1 cellular context compared by ENCODE assay signal in the genomic region with DNA sequence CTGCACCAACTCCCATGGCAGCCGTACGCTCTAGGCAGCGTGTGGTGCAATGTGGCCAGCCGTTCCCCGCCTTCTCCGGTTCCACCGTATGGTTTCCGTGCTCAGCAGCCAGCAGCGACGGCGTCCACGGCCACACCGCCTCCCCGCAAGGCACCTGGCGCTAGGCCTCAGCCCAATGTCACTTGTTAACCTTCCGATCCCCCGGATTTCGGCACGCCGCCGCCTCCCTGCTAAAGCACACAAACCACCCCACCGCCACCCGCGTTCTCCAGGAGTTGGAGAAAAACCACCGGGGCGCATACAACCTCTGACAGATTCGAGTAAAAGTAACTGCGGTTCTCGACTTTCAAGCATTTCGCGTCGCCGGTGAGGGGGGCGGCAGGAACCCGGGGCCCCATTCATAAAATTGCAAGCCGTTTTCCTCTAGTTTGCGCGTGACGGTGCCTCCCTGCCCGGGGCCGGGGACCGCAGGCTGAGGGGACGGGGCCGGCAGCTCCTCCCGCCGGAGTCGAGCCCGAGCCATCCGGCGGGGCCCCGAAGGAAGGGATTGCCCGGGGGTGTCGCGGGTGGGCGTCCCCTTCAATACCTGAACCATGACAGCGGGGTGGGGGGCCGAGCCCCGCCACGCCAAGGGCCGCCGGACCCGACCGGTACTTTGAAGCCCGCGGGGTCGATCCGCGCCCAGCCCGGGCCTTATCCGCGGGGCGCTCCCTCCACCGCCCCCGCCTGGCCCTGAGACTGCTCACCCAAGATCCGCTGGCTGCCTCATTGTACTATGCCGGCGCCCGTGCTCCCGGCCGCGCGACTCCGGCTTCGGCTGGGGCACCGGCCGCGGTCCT.
TF ChIP-seq lines count a peak whose summit lies in the region.

A gene with protein sequence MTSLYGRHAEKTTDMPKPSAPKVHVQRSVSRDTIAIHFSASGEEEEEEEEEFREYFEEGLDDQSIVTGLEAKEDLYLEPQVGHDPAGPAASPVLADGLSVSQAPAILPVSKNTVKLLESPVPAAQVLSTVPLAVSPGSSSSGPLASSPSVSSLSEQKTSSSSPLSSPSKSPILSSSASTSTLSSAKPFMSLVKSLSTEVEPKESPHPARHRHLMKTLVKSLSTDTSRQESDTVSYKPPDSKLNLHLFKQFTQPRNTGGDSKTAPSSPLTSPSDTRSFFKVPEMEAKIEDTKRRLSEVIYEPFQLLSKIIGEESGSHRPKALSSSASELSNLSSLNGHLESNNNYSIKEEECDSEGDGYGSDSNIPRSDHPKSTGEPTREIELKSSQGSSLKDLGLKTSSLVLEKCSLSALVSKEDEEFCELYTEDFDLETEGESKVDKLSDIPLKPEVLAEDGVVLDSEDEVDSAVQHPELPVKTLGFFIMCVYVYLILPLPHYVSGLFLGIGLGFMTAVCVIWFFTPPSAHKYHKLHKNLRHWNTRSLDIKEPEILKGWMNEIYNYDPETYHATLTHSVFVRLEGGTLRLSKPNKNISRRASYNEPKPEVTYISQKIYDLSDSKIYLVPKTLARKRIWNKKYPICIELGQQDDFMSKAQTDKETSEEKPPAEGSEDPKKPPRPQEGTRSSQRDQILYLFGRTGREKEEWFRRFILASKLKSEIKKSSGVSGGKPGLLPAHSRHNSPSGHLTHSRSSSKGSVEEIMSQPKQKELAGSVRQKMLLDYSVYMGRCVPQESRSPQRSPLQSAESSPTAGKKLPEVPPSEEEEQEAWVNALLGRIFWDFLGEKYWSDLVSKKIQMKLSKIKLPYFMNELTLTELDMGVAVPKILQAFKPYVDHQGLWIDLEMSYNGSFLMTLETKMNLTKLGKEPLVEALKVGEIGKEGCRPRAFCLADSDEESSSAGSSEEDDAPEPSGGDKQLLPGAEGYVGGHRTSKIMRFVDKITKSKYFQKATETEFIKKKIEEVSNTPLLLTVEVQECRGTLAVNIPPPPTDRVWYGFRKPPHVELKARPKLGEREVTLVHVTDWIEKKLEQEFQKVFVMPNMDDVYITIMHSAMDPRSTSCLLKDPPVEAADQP (minus strand): TSS at position 839 of the 839 bp plus-strand sequence. CDS start 49,043 bp downstream, outside the sequence.

TF ChIP-seq in HEK293, 187 proteins besides CTCF, POLR2A, EP300 and RAD21 (continued from another document and continues in another):
- TF ChIP-seq, protein P1, sequence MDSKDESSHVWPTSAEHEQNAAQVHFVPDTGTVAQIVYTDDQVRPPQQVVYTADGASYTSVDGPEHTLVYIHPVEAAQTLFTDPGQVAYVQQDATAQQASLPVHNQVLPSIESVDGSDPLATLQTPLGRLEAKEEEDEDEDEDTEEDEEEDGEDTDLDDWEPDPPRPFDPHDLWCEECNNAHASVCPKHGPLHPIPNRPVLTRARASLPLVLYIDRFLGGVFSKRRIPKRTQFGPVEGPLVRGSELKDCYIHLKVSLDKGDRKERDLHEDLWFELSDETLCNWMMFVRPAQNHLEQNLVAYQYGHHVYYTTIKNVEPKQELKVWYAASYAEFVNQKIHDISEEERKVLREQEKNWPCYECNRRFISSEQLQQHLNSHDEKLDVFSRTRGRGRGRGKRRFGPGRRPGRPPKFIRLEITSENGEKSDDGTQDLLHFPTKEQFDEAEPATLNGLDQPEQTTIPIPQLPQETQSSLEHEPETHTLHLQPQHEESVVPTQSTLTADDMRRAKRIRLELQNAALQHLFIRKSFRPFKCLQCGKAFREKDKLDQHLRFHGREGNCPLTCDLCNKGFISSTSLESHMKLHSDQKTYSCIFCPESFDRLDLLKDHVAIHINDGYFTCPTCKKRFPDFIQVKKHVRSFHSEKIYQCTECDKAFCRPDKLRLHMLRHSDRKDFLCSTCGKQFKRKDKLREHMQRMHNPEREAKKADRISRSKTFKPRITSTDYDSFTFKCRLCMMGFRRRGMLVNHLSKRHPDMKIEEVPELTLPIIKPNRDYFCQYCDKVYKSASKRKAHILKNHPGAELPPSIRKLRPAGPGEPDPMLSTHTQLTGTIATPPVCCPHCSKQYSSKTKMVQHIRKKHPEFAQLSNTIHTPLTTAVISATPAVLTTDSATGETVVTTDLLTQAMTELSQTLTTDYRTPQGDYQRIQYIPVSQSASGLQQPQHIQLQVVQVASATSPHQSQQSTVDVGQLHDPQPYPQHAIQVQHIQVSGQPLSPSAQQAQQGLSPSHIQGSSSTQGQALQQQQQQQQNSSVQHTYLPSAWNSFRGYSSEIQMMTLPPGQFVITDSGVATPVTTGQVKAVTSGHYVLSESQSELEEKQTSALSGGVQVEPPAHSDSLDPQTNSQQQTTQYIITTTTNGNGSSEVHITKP (tag by site-specific recombination; IDR thresholded peaks at IDR 0.05) = peak; percentile 54
- TF ChIP-seq, protein P2, sequence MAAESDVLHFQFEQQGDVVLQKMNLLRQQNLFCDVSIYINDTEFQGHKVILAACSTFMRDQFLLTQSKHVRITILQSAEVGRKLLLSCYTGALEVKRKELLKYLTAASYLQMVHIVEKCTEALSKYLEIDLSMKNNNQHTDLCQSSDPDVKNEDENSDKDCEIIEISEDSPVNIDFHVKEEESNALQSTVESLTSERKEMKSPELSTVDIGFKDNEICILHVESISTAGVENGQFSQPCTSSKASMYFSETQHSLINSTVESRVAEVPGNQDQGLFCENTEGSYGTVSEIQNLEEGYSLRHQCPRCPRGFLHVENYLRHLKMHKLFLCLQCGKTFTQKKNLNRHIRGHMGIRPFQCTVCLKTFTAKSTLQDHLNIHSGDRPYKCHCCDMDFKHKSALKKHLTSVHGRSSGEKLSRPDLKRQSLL (tag by site-specific recombination; IDR thresholded peaks at IDR 0.05) = no peak
- TF ChIP-seq ZNF785 (tag by site-specific recombination; IDR thresholded peaks at IDR 0.05) (no peak), ZSCAN30 (tag by site-specific recombination; IDR thresholded peaks at IDR 0.05) (no peak; the same call in 1 of the 2 replicates), ZNF660 (tag by site-specific recombination; IDR thresholded peaks at IDR 0.05) (0 out of 2 replicates have a peak, but pooled peaks have one; percentile 8), MEIS1 (CRISPR knock-in tag; IDR thresholded peaks at IDR 0.05; ENCODE audit: borderline replicate concordance) (no peak), ZBTB20 (tag by site-specific recombination; IDR thresholded peaks at IDR 0.05) (peak; percentile 82), ZBTB48 (tag by site-specific recombination; IDR thresholded peaks at IDR 0.05) (0 out of 2 replicates have a peak, but pooled peaks have one; percentile 16), ZNF776 (tag by site-specific recombination; IDR thresholded peaks at IDR 0.05; ENCODE audit: borderline replicate concordance) (no peak), ZSCAN16 (tag by site-specific recombination; IDR thresholded peaks at IDR 0.05) (no peak), ZEB2 (tag by site-specific recombination; IDR thresholded peaks at IDR 0.05) (0 out of 2 replicates have a peak, but pooled peaks have one; percentile 38), EGR2 (tag by site-specific recombination; IDR thresholded peaks at IDR 0.05; ENCODE audit: low read depth) (0 out of 2 replicates have a peak, but pooled peaks have one; percentile 28)
- TF ChIP-seq, protein P3, sequence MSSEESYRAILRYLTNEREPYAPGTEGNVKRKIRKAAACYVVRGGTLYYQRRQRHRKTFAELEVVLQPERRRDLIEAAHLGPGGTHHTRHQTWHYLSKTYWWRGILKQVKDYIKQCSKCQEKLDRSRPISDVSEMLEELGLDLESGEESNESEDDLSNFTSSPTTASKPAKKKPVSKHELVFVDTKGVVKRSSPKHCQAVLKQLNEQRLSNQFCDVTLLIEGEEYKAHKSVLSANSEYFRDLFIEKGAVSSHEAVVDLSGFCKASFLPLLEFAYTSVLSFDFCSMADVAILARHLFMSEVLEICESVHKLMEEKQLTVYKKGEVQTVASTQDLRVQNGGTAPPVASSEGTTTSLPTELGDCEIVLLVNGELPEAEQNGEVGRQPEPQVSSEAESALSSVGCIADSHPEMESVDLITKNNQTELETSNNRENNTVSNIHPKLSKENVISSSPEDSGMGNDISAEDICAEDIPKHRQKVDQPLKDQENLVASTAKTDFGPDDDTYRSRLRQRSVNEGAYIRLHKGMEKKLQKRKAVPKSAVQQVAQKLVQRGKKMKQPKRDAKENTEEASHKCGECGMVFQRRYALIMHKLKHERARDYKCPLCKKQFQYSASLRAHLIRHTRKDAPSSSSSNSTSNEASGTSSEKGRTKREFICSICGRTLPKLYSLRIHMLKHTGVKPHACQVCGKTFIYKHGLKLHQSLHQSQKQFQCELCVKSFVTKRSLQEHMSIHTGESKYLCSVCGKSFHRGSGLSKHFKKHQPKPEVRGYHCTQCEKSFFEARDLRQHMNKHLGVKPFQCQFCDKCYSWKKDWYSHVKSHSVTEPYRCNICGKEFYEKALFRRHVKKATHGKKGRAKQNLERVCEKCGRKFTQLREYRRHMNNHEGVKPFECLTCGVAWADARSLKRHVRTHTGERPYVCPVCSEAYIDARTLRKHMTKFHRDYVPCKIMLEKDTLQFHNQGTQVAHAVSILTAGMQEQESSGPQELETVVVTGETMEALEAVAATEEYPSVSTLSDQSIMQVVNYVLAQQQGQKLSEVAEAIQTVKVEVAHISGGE (tag by site-specific recombination; conservative IDR thresholded peaks at IDR 0.05; ENCODE audit: low read depth) = 0 out of 2 replicates have a peak, but pooled peaks have one; percentile 7
- TF ChIP-seq, protein P4, sequence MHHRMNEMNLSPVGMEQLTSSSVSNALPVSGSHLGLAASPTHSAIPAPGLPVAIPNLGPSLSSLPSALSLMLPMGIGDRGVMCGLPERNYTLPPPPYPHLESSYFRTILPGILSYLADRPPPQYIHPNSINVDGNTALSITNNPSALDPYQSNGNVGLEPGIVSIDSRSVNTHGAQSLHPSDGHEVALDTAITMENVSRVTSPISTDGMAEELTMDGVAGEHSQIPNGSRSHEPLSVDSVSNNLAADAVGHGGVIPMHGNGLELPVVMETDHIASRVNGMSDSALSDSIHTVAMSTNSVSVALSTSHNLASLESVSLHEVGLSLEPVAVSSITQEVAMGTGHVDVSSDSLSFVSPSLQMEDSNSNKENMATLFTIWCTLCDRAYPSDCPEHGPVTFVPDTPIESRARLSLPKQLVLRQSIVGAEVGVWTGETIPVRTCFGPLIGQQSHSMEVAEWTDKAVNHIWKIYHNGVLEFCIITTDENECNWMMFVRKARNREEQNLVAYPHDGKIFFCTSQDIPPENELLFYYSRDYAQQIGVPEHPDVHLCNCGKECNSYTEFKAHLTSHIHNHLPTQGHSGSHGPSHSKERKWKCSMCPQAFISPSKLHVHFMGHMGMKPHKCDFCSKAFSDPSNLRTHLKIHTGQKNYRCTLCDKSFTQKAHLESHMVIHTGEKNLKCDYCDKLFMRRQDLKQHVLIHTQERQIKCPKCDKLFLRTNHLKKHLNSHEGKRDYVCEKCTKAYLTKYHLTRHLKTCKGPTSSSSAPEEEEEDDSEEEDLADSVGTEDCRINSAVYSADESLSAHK (tag by site-specific recombination; IDR thresholded peaks at IDR 0.05) = no peak
- TF ChIP-seq, protein P5, sequence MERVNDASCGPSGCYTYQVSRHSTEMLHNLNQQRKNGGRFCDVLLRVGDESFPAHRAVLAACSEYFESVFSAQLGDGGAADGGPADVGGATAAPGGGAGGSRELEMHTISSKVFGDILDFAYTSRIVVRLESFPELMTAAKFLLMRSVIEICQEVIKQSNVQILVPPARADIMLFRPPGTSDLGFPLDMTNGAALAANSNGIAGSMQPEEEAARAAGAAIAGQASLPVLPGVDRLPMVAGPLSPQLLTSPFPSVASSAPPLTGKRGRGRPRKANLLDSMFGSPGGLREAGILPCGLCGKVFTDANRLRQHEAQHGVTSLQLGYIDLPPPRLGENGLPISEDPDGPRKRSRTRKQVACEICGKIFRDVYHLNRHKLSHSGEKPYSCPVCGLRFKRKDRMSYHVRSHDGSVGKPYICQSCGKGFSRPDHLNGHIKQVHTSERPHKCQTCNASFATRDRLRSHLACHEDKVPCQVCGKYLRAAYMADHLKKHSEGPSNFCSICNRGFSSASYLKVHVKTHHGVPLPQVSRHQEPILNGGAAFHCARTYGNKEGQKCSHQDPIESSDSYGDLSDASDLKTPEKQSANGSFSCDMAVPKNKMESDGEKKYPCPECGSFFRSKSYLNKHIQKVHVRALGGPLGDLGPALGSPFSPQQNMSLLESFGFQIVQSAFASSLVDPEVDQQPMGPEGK (tag by site-specific recombination; IDR thresholded peaks at IDR 0.05) = peak; percentile 37; the same call in 1 of the 2 replicates
- TF ChIP-seq, protein P6, sequence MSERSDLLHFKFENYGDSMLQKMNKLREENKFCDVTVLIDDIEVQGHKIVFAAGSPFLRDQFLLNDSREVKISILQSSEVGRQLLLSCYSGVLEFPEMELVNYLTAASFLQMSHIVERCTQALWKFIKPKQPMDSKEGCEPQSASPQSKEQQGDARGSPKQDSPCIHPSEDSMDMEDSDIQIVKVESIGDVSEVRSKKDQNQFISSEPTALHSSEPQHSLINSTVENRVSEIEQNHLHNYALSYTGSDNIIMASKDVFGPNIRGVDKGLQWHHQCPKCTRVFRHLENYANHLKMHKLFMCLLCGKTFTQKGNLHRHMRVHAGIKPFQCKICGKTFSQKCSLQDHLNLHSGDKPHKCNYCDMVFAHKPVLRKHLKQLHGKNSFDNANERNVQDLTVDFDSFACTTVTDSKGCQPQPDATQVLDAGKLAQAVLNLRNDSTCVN (tag by site-specific recombination; optimal IDR thresholded peaks at IDR 0.05) = peak; percentile 90
- TF ChIP-seq, protein P7, sequence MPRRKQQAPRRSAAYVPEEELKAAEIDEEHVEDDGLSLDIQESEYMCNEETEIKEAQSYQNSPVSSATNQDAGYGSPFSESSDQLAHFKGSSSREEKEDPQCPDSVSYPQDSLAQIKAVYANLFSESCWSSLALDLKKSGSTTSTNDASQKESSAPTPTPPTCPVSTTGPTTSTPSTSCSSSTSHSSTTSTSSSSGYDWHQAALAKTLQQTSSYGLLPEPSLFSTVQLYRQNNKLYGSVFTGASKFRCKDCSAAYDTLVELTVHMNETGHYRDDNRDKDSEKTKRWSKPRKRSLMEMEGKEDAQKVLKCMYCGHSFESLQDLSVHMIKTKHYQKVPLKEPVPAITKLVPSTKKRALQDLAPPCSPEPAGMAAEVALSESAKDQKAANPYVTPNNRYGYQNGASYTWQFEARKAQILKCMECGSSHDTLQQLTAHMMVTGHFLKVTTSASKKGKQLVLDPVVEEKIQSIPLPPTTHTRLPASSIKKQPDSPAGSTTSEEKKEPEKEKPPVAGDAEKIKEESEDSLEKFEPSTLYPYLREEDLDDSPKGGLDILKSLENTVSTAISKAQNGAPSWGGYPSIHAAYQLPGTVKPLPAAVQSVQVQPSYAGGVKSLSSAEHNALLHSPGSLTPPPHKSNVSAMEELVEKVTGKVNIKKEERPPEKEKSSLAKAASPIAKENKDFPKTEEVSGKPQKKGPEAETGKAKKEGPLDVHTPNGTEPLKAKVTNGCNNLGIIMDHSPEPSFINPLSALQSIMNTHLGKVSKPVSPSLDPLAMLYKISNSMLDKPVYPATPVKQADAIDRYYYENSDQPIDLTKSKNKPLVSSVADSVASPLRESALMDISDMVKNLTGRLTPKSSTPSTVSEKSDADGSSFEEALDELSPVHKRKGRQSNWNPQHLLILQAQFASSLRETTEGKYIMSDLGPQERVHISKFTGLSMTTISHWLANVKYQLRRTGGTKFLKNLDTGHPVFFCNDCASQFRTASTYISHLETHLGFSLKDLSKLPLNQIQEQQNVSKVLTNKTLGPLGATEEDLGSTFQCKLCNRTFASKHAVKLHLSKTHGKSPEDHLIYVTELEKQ (tag by site-specific recombination; IDR thresholded peaks at IDR 0.05; ENCODE audit: borderline replicate concordance) = no peak
- TF ChIP-seq, protein P8, sequence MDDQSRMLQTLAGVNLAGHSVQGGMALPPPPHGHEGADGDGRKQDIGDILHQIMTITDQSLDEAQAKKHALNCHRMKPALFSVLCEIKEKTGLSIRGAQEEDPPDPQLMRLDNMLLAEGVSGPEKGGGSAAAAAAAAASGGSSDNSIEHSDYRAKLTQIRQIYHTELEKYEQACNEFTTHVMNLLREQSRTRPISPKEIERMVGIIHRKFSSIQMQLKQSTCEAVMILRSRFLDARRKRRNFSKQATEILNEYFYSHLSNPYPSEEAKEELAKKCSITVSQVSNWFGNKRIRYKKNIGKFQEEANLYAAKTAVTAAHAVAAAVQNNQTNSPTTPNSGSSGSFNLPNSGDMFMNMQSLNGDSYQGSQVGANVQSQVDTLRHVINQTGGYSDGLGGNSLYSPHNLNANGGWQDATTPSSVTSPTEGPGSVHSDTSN (CRISPR knock-in tag; IDR thresholded peaks at IDR 0.05) = 0 out of 2 replicates have a peak, but pooled peaks have one; percentile 54
